ENCODE assay signal across 21 cellular contexts in genomic region chr12:62659457-62660295, GRCh38.
DNase-seq lines count a peak whose midpoint lies in the region; ATAC-seq and TF ChIP-seq lines count a peak whose summit lies in the region.
"Had no signal": no experiment of that assay in that cellular context is flagged by ENCODE, and none has a peak within 500 bp of the region (broad histone marks: within the 10 kb centered on the region; RNA-seq: fewer than 3 reads in every experiment).

No MANE protein-coding gene starts in this region.

- H3K4me3 Mint-ChIP-seq in endothelial cell (ENCODE audit: unreplicated experiment) (peak overlapping the region; percentile 21), nephron (no peak overlapping the region)
- H3K4me3 Mint-ChIP-seq: activated naive CD8-positive, alpha-beta T cell; CD8-positive, alpha-beta T cell; stimulated activated naive CD8-positive, alpha-beta T cell treated with anti-CD3 and anti-CD28 coated beads, Interleukin-15, Interleukin-2, amounts not matched to agents 100 ng/mL and 50 ng/mL, for 24 hours had no signal

- POLR2A ChIA-PET in PC-9 (lab: Charles Lee; ENCODE audit: unreplicated experiment), result no interaction called here

- H3K9me3 Mint-ChIP-seq in endothelial cell (ENCODE audit: unreplicated experiment) (no peaks in the 10 kb centered on the region), nephron (peaks cover 3% of the 10 kb centered on the region)
- H3K9me3 Mint-ChIP-seq: CD8-positive, alpha-beta T cell; stimulated activated naive CD8-positive, alpha-beta T cell treated with anti-CD3 and anti-CD28 coated beads, Interleukin-15, Interleukin-2, amounts not matched to agents 100 ng/mL and 50 ng/mL, for 24 hours had no signal

- no peaks in the 10 kb centered on the region for H3K27me3 ChIP-seq in PC-9 (ENCODE audit: insufficient read depth, low read depth)
- H3K27me3 ChIP-seq: cardiac muscle cell, MG63, uterus had no signal

- peaks cover 9% of the 10 kb centered on the region for H3K9me3 ChIP-seq in PC-9 (ENCODE audit: insufficient read depth, low read depth)
- H3K9me3 ChIP-seq: MG63, psoas muscle, uterus had no signal

- DNase-seq in ELF-1 (ENCODE audit: low read depth, low spot score) (peak; percentile 94), PC-9 (no peak), endothelial cell (ENCODE audit: low spot score) (peak; percentile 8), NCI-H1417 treated with DMSO at 0.1 percent for 48 hours (lab: John Stamatoyannopoulos, UW) (no peak), DMS79 (lab: John Stamatoyannopoulos, UW) (no peak), NAMALWA (ENCODE audit: low spot score) (no peak)
- DNase-seq: activated T-cell treated with anti-CD3 and anti-CD28 coated beads, Interleukin-2, amount 50 U/mL, for 1 hour; CD8-positive, alpha-beta T cell; effector CD8-positive, alpha-beta T cell; left ventricle myocardium superior; MG63; NCI-H2029 treated with DMSO at 0.1 percent for 48 hours; NCI-H524; psoas muscle; uterus had no signal

- no TSS peak for BruUV-seq in PC-9 (replicated peaks; lab: Mats Ljungman, UMichigan)

- no peak overlapping the region for H2AFZ ChIP-seq in PC-9

- intact Hi-C loops in PC-9 (cut with micrococcal nuclease; ENCODE audit: unreplicated experiment), result no loop called here

- CTCF ChIA-PET in PC-9 (lab: Charles Lee), result interaction anchor here (0.7 kb wide), 1 partner anchor 27 kb away, joined by 13 read pairs; no protein-coding TSS in a partner anchor

- ATAC-seq in HG03521 (IDR thresholded peaks at IDR 0.05; ENCODE audit: unreplicated experiment), result no peak
- ATAC-seq: CD8-positive, alpha-beta T cell; GM12878; left ventricle myocardium superior; psoas muscle had no signal

- peak overlapping the region; percentile 98 for H3K27ac ChIP-seq in PC-9
- H3K27ac ChIP-seq: cardiac muscle cell, psoas muscle, uterus had no signal

- H3K4me1 ChIP-seq in PC-9 (replicated peaks; ENCODE audit: insufficient read depth), result peaks cover 23% of the 10 kb centered on the region
- H3K4me1 ChIP-seq: psoas muscle, uterus had no signal

- no peaks in the 10 kb centered on the region for H3K9me2 ChIP-seq in PC-9 (ENCODE audit: insufficient read depth)

- TF ChIP-seq CTCF in PC-9 (conservative IDR thresholded peaks at IDR 0.05) (no peak), endothelial cell (IDR thresholded peaks at IDR 0.05; ENCODE audit: unreplicated experiment) (no peak), nephron (IDR thresholded peaks at IDR 0.05; ENCODE audit: unreplicated experiment in 3 of 3) (no peak)

- peaks cover 37% of the 10 kb centered on the region for H3F3A ChIP-seq in PC-9 (ENCODE audit: insufficient read depth, low read depth)

- H3K4me2 ChIP-seq in PC-9, result peak overlapping the region; percentile 61; the same call in 1 of the 2 replicates

- no peaks in the 10 kb centered on the region for H4K20me1 ChIP-seq in PC-9 (ENCODE audit: insufficient read depth)

- H3K27me3 Mint-ChIP-seq in endothelial cell (ENCODE audit: unreplicated experiment) (peaks cover 6% of the 10 kb centered on the region), nephron (ENCODE audit: low read depth) (peaks cover 3% of the 10 kb centered on the region)
- H3K27me3 Mint-ChIP-seq: activated naive CD8-positive, alpha-beta T cell had no signal

- H3K36me3 Mint-ChIP-seq in endothelial cell (ENCODE audit: low read depth, unreplicated experiment) (peaks cover 30% of the 10 kb centered on the region), nephron (ENCODE audit: low read depth) (peaks cover 36% of the 10 kb centered on the region)
- H3K36me3 Mint-ChIP-seq: activated naive CD8-positive, alpha-beta T cell; CD8-positive, alpha-beta T cell had no signal

- H3K27ac Mint-ChIP-seq in endothelial cell (ENCODE audit: unreplicated experiment), result peak overlapping the region; percentile 99
- H3K27ac Mint-ChIP-seq in nephron, result peak overlapping the region; percentile 6 to 30 (median 27)
- H3K27ac Mint-ChIP-seq: activated naive CD8-positive, alpha-beta T cell; CD8-positive, alpha-beta T cell; stimulated activated naive CD8-positive, alpha-beta T cell treated with anti-CD3 and anti-CD28 coated beads, Interleukin-15, Interleukin-2, amounts not matched to agents 100 ng/mL and 50 ng/mL, for 24 hours had no signal

- H3K79me2 ChIP-seq in PC-9 (ENCODE audit: low read depth), result no peaks in the 10 kb centered on the region

- H3K4me1 Mint-ChIP-seq in endothelial cell (ENCODE audit: unreplicated experiment), result peaks cover 55% of the 10 kb centered on the region
- peaks cover 41% of the 10 kb centered on the region for H3K4me1 Mint-ChIP-seq in nephron

- no peak overlapping the region for H3K4me3 ChIP-seq in PC-9
- H3K4me3 ChIP-seq: cardiac muscle cell, GM12878, MG63, psoas muscle, uterus had no signal

- no peaks in the 10 kb centered on the region for H3K36me3 ChIP-seq in PC-9 (ENCODE audit: low read depth)
- H3K36me3 ChIP-seq: cardiac muscle cell, MG63, uterus had no signal

Comparison
In these comparisons a context has a peak if more than half of its experiments do, and no peak if none do; other contexts are left out.
1. DNase-seq: peak in ELF-1 (single experiment) and endothelial cell (single experiment); none in PC-9 (0 of 2), NCI-H1417 treated with DMSO at 0.1 percent for 48 hours (single experiment), DMS79 (single experiment) and NAMALWA (single experiment).